Comparison of ENCODE assay signal across 18 cellular contexts in the genomic region with DNA sequence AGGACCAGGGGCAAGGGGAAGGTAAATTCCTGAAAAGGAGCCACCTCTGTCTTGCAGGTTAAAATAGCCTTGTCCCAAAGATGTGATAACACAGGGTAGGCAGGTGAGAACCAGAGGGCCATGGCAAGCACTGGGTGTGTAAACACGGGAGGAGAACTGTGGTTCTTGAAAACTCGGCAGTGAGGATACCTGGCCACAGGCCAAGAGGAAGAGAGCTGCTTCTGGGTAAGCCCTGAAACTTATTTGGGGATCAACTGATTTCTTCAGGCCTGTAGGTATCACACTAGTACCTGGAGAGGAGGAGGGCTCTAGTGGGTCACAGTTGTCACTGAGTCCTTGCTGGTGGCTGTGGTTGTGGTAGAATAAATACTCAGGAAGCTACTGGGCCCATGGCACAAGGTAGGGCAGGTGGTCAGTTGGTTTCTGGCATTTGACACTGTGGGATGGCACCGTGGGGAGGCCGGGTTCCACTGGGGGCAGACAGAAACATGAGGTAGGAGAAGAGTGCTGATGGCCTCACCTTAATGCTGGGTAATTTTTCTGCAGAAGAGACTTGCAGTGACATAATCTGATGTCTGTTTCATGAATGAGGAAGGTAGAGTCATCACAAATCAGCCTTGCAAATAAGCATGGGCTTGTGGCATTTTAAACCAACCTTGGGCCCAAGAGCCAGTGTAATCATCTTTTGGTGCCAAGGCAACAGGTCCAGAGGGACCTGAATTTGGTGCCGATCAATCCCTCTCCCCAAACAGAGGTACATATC. TPM values are rescaled to one million over a fixed set of nuclear protein-coding genes. Genes with fewer than 3 reads are reported as not detected.
DNase-seq lines count a peak whose midpoint lies in the region; ATAC-seq and TF ChIP-seq lines count a peak whose summit lies in the region.
"Had no signal": no experiment of that assay in that cellular context is flagged by ENCODE, and none has a peak within 500 bp of the region (broad histone marks: within the 10 kb centered on the region; RNA-seq: fewer than 3 reads in every experiment).

No MANE protein-coding gene starts in this region.

- H3K27me3 Mint-ChIP-seq in activated naive CD8-positive, alpha-beta T cell, result no peaks in the 10 kb centered on the region
- H3K27me3 Mint-ChIP-seq in activated naive CD8-positive, alpha-beta T cell treated with anti-CD3 and anti-CD28 coated beads for 36 hours, result no peaks in the 10 kb centered on the region

- peaks cover 44% of the 10 kb centered on the region for H4K20me1 ChIP-seq in OCI-LY3 (ENCODE audit: insufficient read depth, low read length)

- peaks cover 4% of the 10 kb centered on the region for H3K4me1 Mint-ChIP-seq in activated naive CD8-positive, alpha-beta T cell (ENCODE audit: low read depth)
- H3K4me1 Mint-ChIP-seq in activated naive CD8-positive, alpha-beta T cell treated with anti-CD3 and anti-CD28 coated beads for 36 hours, result peaks cover 14% of the 10 kb centered on the region

- peaks cover 21% of the 10 kb centered on the region for H3K4me1 ChIP-seq in OCI-LY3 (ENCODE audit: low read length)
- H3K4me1 ChIP-seq: heart left ventricle, prostate gland had no signal

- peaks cover 4% of the 10 kb centered on the region; the same call in 1 of the 2 replicates for H3K79me2 ChIP-seq in OCI-LY3 (ENCODE audit: low read length)

- H3K27ac Mint-ChIP-seq in activated naive CD8-positive, alpha-beta T cell, result peak overlapping the region; percentile 52
- no peak overlapping the region for H3K27ac Mint-ChIP-seq in activated naive CD8-positive, alpha-beta T cell treated with anti-CD3 and anti-CD28 coated beads for 36 hours

- H3K4me3 ChIP-seq in OCI-LY3 (ENCODE audit: low read length), result no peak overlapping the region
- H3K4me3 ChIP-seq: esophagus squamous epithelium, heart left ventricle, prostate gland, SJCRH30 had no signal

- POLR2A ChIA-PET in RWPE1 (lab: Yijun Ruan, JAX; ENCODE audit: low non-redundant PET), result no interaction called here

- H3K9me3 Mint-ChIP-seq in activated naive CD8-positive, alpha-beta T cell (ENCODE audit: low read depth), result no peaks in the 10 kb centered on the region
- H3K9me3 Mint-ChIP-seq in activated naive CD8-positive, alpha-beta T cell treated with anti-CD3 and anti-CD28 coated beads for 36 hours, result no peaks in the 10 kb centered on the region

- peaks cover 68% of the 10 kb centered on the region for H3K36me3 ChIP-seq in OCI-LY3 (replicated peaks; ENCODE audit: low read depth, low read length)
- H3K36me3 ChIP-seq: prostate gland had no signal

- no peak overlapping the region for H2AFZ ChIP-seq in OCI-LY3 (ENCODE audit: low read depth, low read length)

- no peaks in the 10 kb centered on the region for H3K9me3 ChIP-seq in OCI-LY3 (ENCODE audit: insufficient read depth, low read length)
- H3K9me3 ChIP-seq: esophagus squamous epithelium, heart left ventricle, prostate gland, SJCRH30 had no signal

- no peak for ATAC-seq in left lobe of liver
- ATAC-seq: heart left ventricle had no signal

- no peaks in the 10 kb centered on the region for H3K27me3 ChIP-seq in OCI-LY3 (ENCODE audit: low read depth, low read length)
- H3K27me3 ChIP-seq: esophagus squamous epithelium, heart left ventricle, SJCRH30 had no signal

- TF ChIP-seq CTCF in OCI-LY3 (IDR thresholded peaks at IDR 0.05; ENCODE audit: low read depth, low read length) (no peak), RWPE1 (conservative IDR thresholded peaks at IDR 0.05; ENCODE audit: low read depth) (no peak)

- CTCF ChIA-PET in RWPE1 (lab: Yijun Ruan, JAX), result no interaction called here

- DNase-seq in activated naive CD8-positive, alpha-beta T cell treated with anti-CD3 and anti-CD28 coated beads for 36 hours, result no peak
- DNase-seq in left lobe of liver (ENCODE audit: low spot score), result peak; percentile 44
- no peak for DNase-seq in RWPE1 (ENCODE audit: low spot score)
- no peak for DNase-seq in RKO (ENCODE audit: low spot score)
- DNase-seq in HPDE6-E6E7 (ENCODE audit: extremely low spot score), result no peak
- DNase-seq: AML-193, DMS153, esophagus squamous epithelium, heart left ventricle, KBM-7, NCI-H1105 treated with DMSO at 0.1 percent for 48 hours, NCI-H2171 treated with DMSO at 0.1 percent for 48 hours, T1000 had no signal

- H3K4me3 Mint-ChIP-seq in activated naive CD8-positive, alpha-beta T cell, result no peak overlapping the region
- H3K4me3 Mint-ChIP-seq in activated naive CD8-positive, alpha-beta T cell treated with anti-CD3 and anti-CD28 coated beads for 36 hours, result no peak overlapping the region

- H3K27ac ChIP-seq in OCI-LY3 (ENCODE audit: low read length) (no peak overlapping the region), temporal lobe (ENCODE audit: low read depth, low read length) (peak overlapping the region; percentile 70), RWPE1 (no peak overlapping the region)
- H3K27ac ChIP-seq: esophagus squamous epithelium, heart left ventricle, prostate gland had no signal

- H3K9ac ChIP-seq in OCI-LY3 (ENCODE audit: low read length), result no peak overlapping the region

- H3K4me2 ChIP-seq in OCI-LY3 (ENCODE audit: low read length), result peak overlapping the region; percentile 2

- H3K36me3 Mint-ChIP-seq in activated naive CD8-positive, alpha-beta T cell, result peaks cover 4% of the 10 kb centered on the region
- H3K36me3 Mint-ChIP-seq in activated naive CD8-positive, alpha-beta T cell treated with anti-CD3 and anti-CD28 coated beads for 36 hours, result peaks cover 10% of the 10 kb centered on the region

RNA-seq across cellular contexts. Expression of a gene that starts 22.0 kb away (rescaled TPM):
- 10 to 100 TPM; 20.2 to 20.7 TPM for total RNA-seq in activated naive CD8-positive, alpha-beta T cell treated with anti-CD3 and anti-CD28 coated beads for 36 hours
- total RNA-seq in left lobe of liver (1.4 TPM), temporal lobe (0.98 TPM)
